In genomic region chr15:43799209-43799944, GRCh38 we compare ENCODE assay signal across 8 cellular contexts. TPM values are rescaled to one million over a fixed set of nuclear protein-coding genes. Genes with fewer than 3 reads are reported as not detected.
DNase-seq lines count a peak whose midpoint lies in the region; ATAC-seq and TF ChIP-seq lines count a peak whose summit lies in the region.

No MANE protein-coding gene starts in this region.

- no peak overlapping the region for H3K9ac ChIP-seq in duodenal mucosa (ENCODE audit: low read depth in 1 of 2, low read length in 2 of 2)

- H3K27me3 ChIP-seq in duodenal mucosa (ENCODE audit: control insufficient read depth in 1 of 2, insufficient read depth in 2 of 2, low read length in 2 of 2), result no peaks in the 10 kb centered on the region
- no peaks in the 10 kb centered on the region for H3K27me3 ChIP-seq in gastrocnemius medialis

- ATAC-seq in gastrocnemius medialis, result no peak
- ATAC-seq in GM18520 (IDR thresholded peaks at IDR 0.05; ENCODE audit: unreplicated experiment), result no peak
- ATAC-seq in GM21576 (IDR thresholded peaks at IDR 0.05; ENCODE audit: unreplicated experiment), result no peak

- peak overlapping the region; percentile 89 for H3K27ac ChIP-seq in duodenal mucosa (ENCODE audit: low read depth, low read length)
- peak overlapping the region; percentile 86 to 100 (median 92) for H3K27ac ChIP-seq in gastrocnemius medialis

- peaks cover 16 to 47% of the 10 kb centered on the region in 2 donors for H3K36me3 ChIP-seq in duodenal mucosa (ENCODE audit: control insufficient read depth in 1 of 2, insufficient read depth in 2 of 2, low read length in 2 of 2)
- peaks cover 0 to 57% of the 10 kb centered on the region in 2 donors for H3K36me3 ChIP-seq in gastrocnemius medialis

- H3K4me1 ChIP-seq in duodenal mucosa (ENCODE audit: control insufficient read depth in 1 of 2, insufficient read depth in 2 of 2, low read length in 2 of 2) (peaks cover 41 to 45% of the 10 kb centered on the region in 2 donors), gastrocnemius medialis (peaks cover 46 to 49% of the 10 kb centered on the region in 2 donors)

- TF ChIP-seq POLR2A in GM18526 (IDR thresholded peaks at IDR 0.05; ENCODE audit: extremely low read depth, insufficient read length) (peak; percentile 24), gastrocnemius medialis (IDR thresholded peaks at IDR 0.05) (no peak)

- intact Hi-C loops in gastrocnemius medialis (cut with DNase I; ENCODE audit: low total_unique reads), result loop anchor here (10.0 kb wide), 1 partner anchor 735 kb away; the partner anchor contains the start of gene EIF3J

- no peaks in the 10 kb centered on the region for H3K9me3 ChIP-seq in duodenal mucosa (ENCODE audit: control insufficient read depth in 1 of 2, low read length in 2 of 2)
- H3K9me3 ChIP-seq in gastrocnemius medialis, result no peaks in the 10 kb centered on the region

- TF ChIP-seq CTCF in gastrocnemius medialis (IDR thresholded peaks at IDR 0.05 in 4 of 5, conservative IDR thresholded peaks at IDR 0.05 in 1 of 5), result no peak

- H3K4me3 ChIP-seq in duodenal mucosa (ENCODE audit: low read depth in 1 of 2, low read length in 2 of 2) (peak overlapping the region in 1 of 2 donors; percentile 94), gastrocnemius medialis (no peak overlapping the region)

- DNase-seq in NCI-H510A treated with DMSO at 0.1 percent for 48 hours (lab: John Stamatoyannopoulos, UW) (peak; percentile 38), gastrocnemius medialis (no peak), dedifferentiated amniotic fluid mesenchymal stem cell (ENCODE audit: extremely low spot score) (no peak)
- DNase-seq in activated CD4-positive, alpha-beta T cell treated with anti-CD3 and anti-CD28 coated beads, Interleukin-2, amount 50 U/mL, for 48 hours, result no peak

- in situ Hi-C loops in gastrocnemius medialis (cut with MboI; ENCODE audit: low sequenced_read_pairs in 4 of 4), result loop anchor here in 1 of 4 donors (25.0 kb wide), 2 partner anchors 913 to 1838 kb away; partner anchors contain the start of genes B2M, PATL2 and SQOR

RNA-seq across cellular contexts. Expression of gene SERINC4, which starts 0.6 kb away (rescaled TPM):
- total RNA-seq in gastrocnemius medialis, result under 1 TPM in 3 of 4 donors, not detected in 1; 0.18 to 0.82 (median 0.29) TPM

RNA-seq across cellular contexts. Expression of gene HYPK, which starts 1.0 kb away (rescaled TPM):
- 10 to 100 TPM; 19.5 to 33.9 (median 24.7) TPM for total RNA-seq in gastrocnemius medialis

RNA-seq across cellular contexts. Expression of gene SERF2, which starts 7.3 kb away (rescaled TPM):
- 100 to 1,000 TPM; 491 to 646 (median 617) TPM for total RNA-seq in gastrocnemius medialis

RNA-seq across cellular contexts. Expression of gene ELL3, which starts 22.6 kb away (rescaled TPM):
- total RNA-seq in gastrocnemius medialis, result 1 to 10 TPM; 2.1 to 6.3 (median 2.6) TPM

RNA-seq across cellular contexts. Expression of gene MFAP1, which starts 25.1 kb away (rescaled TPM):
- 10 to 100 TPM; 10.8 to 26.3 (median 14.7) TPM for total RNA-seq in gastrocnemius medialis
